Comparison of ENCODE assay signal across 25 cellular contexts in the genomic region with DNA sequence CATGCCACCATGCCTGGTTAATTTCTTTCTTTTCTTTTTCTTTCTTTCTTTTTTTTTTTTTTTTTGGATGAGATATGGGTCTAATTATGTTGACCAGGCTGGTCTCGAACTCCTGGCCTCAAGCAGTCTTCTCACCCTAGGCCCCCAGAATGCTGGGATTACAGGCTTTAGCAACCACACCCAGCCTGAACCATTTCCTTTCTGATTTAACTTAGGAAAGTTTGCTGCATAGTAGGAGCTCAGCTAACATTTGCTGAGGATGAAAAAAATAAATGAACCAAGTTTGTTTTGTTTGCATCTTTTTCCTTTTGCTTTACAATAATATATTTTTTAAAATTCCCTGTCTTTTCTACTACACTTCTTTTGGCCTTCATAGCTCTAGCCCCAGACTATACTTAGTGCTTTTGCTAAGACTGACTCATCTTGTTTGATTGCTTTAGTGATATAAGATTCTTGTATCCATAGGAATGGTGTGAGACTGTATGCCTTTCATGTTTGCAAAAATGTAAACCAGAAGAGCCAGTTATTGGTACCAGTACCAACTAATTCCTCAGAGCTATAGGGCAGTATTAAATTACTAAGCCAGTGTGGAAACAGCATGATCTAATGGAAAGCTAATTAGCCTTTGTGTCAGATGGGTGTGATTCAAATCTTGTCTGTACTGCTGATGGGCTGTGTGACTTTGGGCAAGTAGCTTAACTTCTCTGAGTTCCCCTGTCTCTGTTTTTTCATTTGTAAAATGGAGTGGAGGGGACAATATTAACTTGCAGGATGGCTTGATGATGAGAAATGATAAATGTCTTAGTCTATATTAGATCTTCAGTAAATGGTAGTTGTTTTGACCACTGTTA.
DNase-seq lines count a peak whose midpoint lies in the region; ATAC-seq and TF ChIP-seq lines count a peak whose summit lies in the region.
"Had no signal": no experiment of that assay in that cellular context is flagged by ENCODE, and none has a peak within 500 bp of the region (broad histone marks: within the 10 kb centered on the region; RNA-seq: fewer than 3 reads in every experiment).

No MANE protein-coding gene starts in this region.

- no peaks in the 10 kb centered on the region for H3K4me1 Mint-ChIP-seq in activated naive CD8-positive, alpha-beta T cell treated with anti-CD3 and anti-CD28 coated beads, Interleukin-2, amount 50 U/mL, for 24 hours
- no peaks in the 10 kb centered on the region for H3K4me1 Mint-ChIP-seq in activated naive CD8-positive, alpha-beta T cell treated with anti-CD3 and anti-CD28 coated beads for 36 hours
- H3K4me1 Mint-ChIP-seq in nephron progenitor cell, result peaks cover 56% of the 10 kb centered on the region
- H3K4me1 Mint-ChIP-seq: activated naive CD8-positive, alpha-beta T cell treated with anti-CD3 and anti-CD28 coated beads, Interleukin-2, amount 10 ng/mL, durations not matched to agents 7 days and 5 days; activated T-helper 17 cell treated with anti-CD3 and anti-CD28 coated beads, Interleukin-2, amount 50 U/mL, for 72 hours; T-cell had no signal

- no peaks in the 10 kb centered on the region for H3K9me3 ChIP-seq in RWPE2 (ENCODE audit: severe bottlenecking)
- H3K9me3 ChIP-seq: upper lobe of right lung had no signal

- no peaks in the 10 kb centered on the region for H3K36me3 Mint-ChIP-seq in activated naive CD8-positive, alpha-beta T cell treated with anti-CD3 and anti-CD28 coated beads, Interleukin-2, amount 50 U/mL, for 24 hours (ENCODE audit: low read depth)
- H3K36me3 Mint-ChIP-seq in activated naive CD8-positive, alpha-beta T cell treated with anti-CD3 and anti-CD28 coated beads for 36 hours, result peaks cover 3% of the 10 kb centered on the region
- no peaks in the 10 kb centered on the region for H3K36me3 Mint-ChIP-seq in nephron progenitor cell (ENCODE audit: low read depth)
- H3K36me3 Mint-ChIP-seq: activated naive CD8-positive, alpha-beta T cell treated with anti-CD3 and anti-CD28 coated beads, Interleukin-2, amount 10 ng/mL, durations not matched to agents 7 days and 5 days; T-cell had no signal

- H3K9me3 Mint-ChIP-seq in activated naive CD8-positive, alpha-beta T cell treated with anti-CD3 and anti-CD28 coated beads, Interleukin-2, amount 50 U/mL, for 24 hours, result no peaks in the 10 kb centered on the region
- H3K9me3 Mint-ChIP-seq in activated naive CD8-positive, alpha-beta T cell treated with anti-CD3 and anti-CD28 coated beads for 36 hours, result no peaks in the 10 kb centered on the region
- H3K9me3 Mint-ChIP-seq in nephron progenitor cell, result no peaks in the 10 kb centered on the region
- H3K9me3 Mint-ChIP-seq: activated naive CD8-positive, alpha-beta T cell treated with anti-CD3 and anti-CD28 coated beads, Interleukin-2, amount 10 ng/mL, durations not matched to agents 7 days and 5 days; activated T-helper 17 cell treated with anti-CD3 and anti-CD28 coated beads, Interleukin-2, amount 50 U/mL, for 72 hours; T-cell had no signal

- no peak for DNase-seq in activated naive CD8-positive, alpha-beta T cell treated with anti-CD3 and anti-CD28 coated beads, Interleukin-2, amount 50 U/mL, for 24 hours
- DNase-seq in activated naive CD8-positive, alpha-beta T cell treated with anti-CD3 and anti-CD28 coated beads for 36 hours, result no peak
- no peak for DNase-seq in RWPE2 (ENCODE audit: low spot score)
- DNase-seq in fibroblast of gingiva (ENCODE audit: low read depth), result peak; percentile 28
- no peak for DNase-seq in NCI-H2029 treated with DMSO at 0.1 percent for 48 hours (lab: John Stamatoyannopoulos, UW)
- DNase-seq in anterior cingulate cortex (lab: John Stamatoyannopoulos, UW), result no peak
- DNase-seq in nephron progenitor cell, result no peak
- DNase-seq in hypothalamus (lab: John Stamatoyannopoulos, UW), result no peak
- DNase-seq: ACHN; activated CD4-positive, alpha-beta T cell treated with anti-CD3 and anti-CD28 coated beads, Interleukin-2, amount 50 U/mL, for 48 hours; activated CD8-positive, alpha-beta memory T cell treated with anti-CD3 and anti-CD28 coated beads, Interleukin-2, amount 50 U/mL, for 48 hours; activated naive CD8-positive, alpha-beta T cell treated with anti-CD3 and anti-CD28 coated beads, Interleukin-2, amount 10 ng/mL, durations not matched to agents 7 days and 5 days; effector memory CD4-positive, alpha-beta T cell; GF-D8; KG1; MV-4-11; NCI-H146; NCI-H526 treated with DMSO at 0.1 percent for 48 hours; SHP77 treated with DMSO at 0.1 percent for 48 hours; stimulated activated CD8-positive, alpha-beta memory T cell treated with anti-CD3 and anti-CD28 coated beads, Interleukin-4, amount 100 ng/mL, for 48 hours; T-cell; upper lobe of right lung had no signal

- peak; percentile 15 for ATAC-seq in activated naive CD8-positive, alpha-beta T cell treated with anti-CD3 and anti-CD28 coated beads, Interleukin-2, amount 50 U/mL, for 24 hours
- peak; percentile 98 for ATAC-seq in RWPE2 (ENCODE audit: low read depth)
- ATAC-seq: activated T-helper 17 cell treated with anti-CD3 and anti-CD28 coated beads, Interleukin-2, amount 50 U/mL, for 72 hours; T-cell; upper lobe of right lung had no signal

- H3K27ac Mint-ChIP-seq in activated naive CD8-positive, alpha-beta T cell treated with anti-CD3 and anti-CD28 coated beads, Interleukin-2, amount 50 U/mL, for 24 hours, result no peak overlapping the region
- H3K27ac Mint-ChIP-seq in activated naive CD8-positive, alpha-beta T cell treated with anti-CD3 and anti-CD28 coated beads for 36 hours, result no peak overlapping the region
- no peak overlapping the region for H3K27ac Mint-ChIP-seq in nephron progenitor cell
- H3K27ac Mint-ChIP-seq: activated naive CD8-positive, alpha-beta T cell treated with anti-CD3 and anti-CD28 coated beads, Interleukin-2, amount 10 ng/mL, durations not matched to agents 7 days and 5 days; activated T-helper 17 cell treated with anti-CD3 and anti-CD28 coated beads, Interleukin-2, amount 50 U/mL, for 72 hours; progenitor cell of endocrine pancreas; T-cell had no signal

- H3K27me3 ChIP-seq in RWPE2 (ENCODE audit: insufficient read depth, poor library complexity, severe bottlenecking), result no peaks in the 10 kb centered on the region
- H3K27me3 ChIP-seq: upper lobe of right lung had no signal

- no peaks in the 10 kb centered on the region; the same call in 1 of the 2 replicates for H3K36me3 ChIP-seq in RWPE2 (ENCODE audit: low read depth)
- H3K36me3 ChIP-seq: upper lobe of right lung had no signal

- H3K4me3 Mint-ChIP-seq in activated naive CD8-positive, alpha-beta T cell treated with anti-CD3 and anti-CD28 coated beads, Interleukin-2, amount 50 U/mL, for 24 hours, result no peak overlapping the region
- no peak overlapping the region for H3K4me3 Mint-ChIP-seq in activated naive CD8-positive, alpha-beta T cell treated with anti-CD3 and anti-CD28 coated beads for 36 hours
- no peak overlapping the region for H3K4me3 Mint-ChIP-seq in nephron progenitor cell
- H3K4me3 Mint-ChIP-seq: activated naive CD8-positive, alpha-beta T cell treated with anti-CD3 and anti-CD28 coated beads, Interleukin-2, amount 10 ng/mL, durations not matched to agents 7 days and 5 days; activated T-helper 17 cell treated with anti-CD3 and anti-CD28 coated beads, Interleukin-2, amount 50 U/mL, for 72 hours; brain; T-cell had no signal

- H3K27ac ChIP-seq in RWPE2 (ENCODE audit: poor library complexity, severe bottlenecking), result peak overlapping the region; percentile 31
- H3K27ac ChIP-seq: upper lobe of right lung had no signal

- no peak for TF ChIP-seq CTCF in RWPE2 (IDR thresholded peaks at IDR 0.05; ENCODE audit: poor library complexity, severe bottlenecking)
- TF ChIP-seq CTCF in nephron progenitor cell (IDR thresholded peaks at IDR 0.05), result no peak

- H3K27me3 Mint-ChIP-seq in activated naive CD8-positive, alpha-beta T cell treated with anti-CD3 and anti-CD28 coated beads, Interleukin-2, amount 50 U/mL, for 24 hours, result no peaks in the 10 kb centered on the region
- H3K27me3 Mint-ChIP-seq in activated naive CD8-positive, alpha-beta T cell treated with anti-CD3 and anti-CD28 coated beads for 36 hours, result no peaks in the 10 kb centered on the region
- H3K27me3 Mint-ChIP-seq in nephron progenitor cell (ENCODE audit: low read depth, poor library complexity), result peaks cover 60% of the 10 kb centered on the region
- H3K27me3 Mint-ChIP-seq: activated T-helper 17 cell treated with anti-CD3 and anti-CD28 coated beads, Interleukin-2, amount 50 U/mL, for 72 hours had no signal

- H3K4me3 ChIP-seq in RWPE2 (ENCODE audit: severe bottlenecking), result no peak overlapping the region
- H3K4me3 ChIP-seq: upper lobe of right lung had no signal

- H3K4me1 ChIP-seq in RWPE2 (ENCODE audit: insufficient read depth, poor library complexity, severe bottlenecking), result peaks cover 6% of the 10 kb centered on the region
